ENCODE assay signal across 9 cellular contexts in genomic region chr16:67236551-67237395, GRCh38. TPM values are rescaled to one million over a fixed set of nuclear protein-coding genes. Genes with fewer than 3 reads are reported as not detected.
DNase-seq lines count a peak whose midpoint lies in the region; ATAC-seq and TF ChIP-seq lines count a peak whose summit lies in the region.
"Had no signal": no experiment of that assay in that cellular context is flagged by ENCODE, and none has a peak within 500 bp of the region (broad histone marks: within the 10 kb centered on the region; RNA-seq: fewer than 3 reads in every experiment).

No MANE protein-coding gene starts in this region.

- in situ Hi-C loops in SK-MEL-5 (cut with HindIII; ENCODE audit: low pct_unique_long_range_greater_than_20kb, low sequenced_read_pairs), result no loop called here

- TF ChIP-seq CTCF in heart right ventricle (IDR thresholded peaks at IDR 0.05), result no peak
- TF ChIP-seq CTCF in hepatocyte (IDR thresholded peaks at IDR 0.05; ENCODE audit: poor library complexity), result no peak
- TF ChIP-seq CTCF in prostate gland (IDR thresholded peaks at IDR 0.05), result no peak

- H4K20me1 ChIP-seq in hepatocyte (ENCODE audit: insufficient read depth, poor library complexity, severe bottlenecking), result no peaks in the 10 kb centered on the region

- H3K27me3 ChIP-seq in heart right ventricle, result no peaks in the 10 kb centered on the region
- H3K27me3 ChIP-seq in hepatocyte, result no peaks in the 10 kb centered on the region
- no peaks in the 10 kb centered on the region for H3K27me3 ChIP-seq in prostate gland (replicated peaks; ENCODE audit: insufficient read depth)
- H3K27me3 ChIP-seq: thyroid gland had no signal

- no peak for TF ChIP-seq POLR2A in prostate gland (IDR thresholded peaks at IDR 0.05)

- no peak overlapping the region for H3K4me2 ChIP-seq in hepatocyte

- H3K9me2 ChIP-seq in hepatocyte (replicated peaks; ENCODE audit: insufficient read depth), result no peaks in the 10 kb centered on the region

- peak in 5 of 8 donors; percentile 6 to 21 (median 15) for ATAC-seq in heart right ventricle
- no peak for ATAC-seq in Right ventricle myocardium superior (ENCODE audit: poor library complexity)
- ATAC-seq in GM19324 (IDR thresholded peaks at IDR 0.05; ENCODE audit: low FRiP score, unreplicated experiment), result no peak

- H3K27ac ChIP-seq in heart right ventricle (no peak overlapping the region), hepatocyte (no peak overlapping the region), prostate gland (no peak overlapping the region)
- H3K27ac ChIP-seq: thyroid gland had no signal

- H3K36me3 ChIP-seq in heart right ventricle (peaks cover 0 to 90% (median 57%) of the 10 kb centered on the region in 9 donors), hepatocyte (replicated peaks; ENCODE audit: insufficient read depth, low read depth) (no peaks in the 10 kb centered on the region), prostate gland (no peaks in the 10 kb centered on the region)

- H3K4me1 ChIP-seq in heart right ventricle (peaks cover 15 to 25% (median 19%) of the 10 kb centered on the region in 9 donors), hepatocyte (ENCODE audit: insufficient read depth) (peaks cover 12% of the 10 kb centered on the region), prostate gland (replicated peaks) (peaks cover 14% of the 10 kb centered on the region)

- H3K9me3 ChIP-seq in heart right ventricle (no peaks in the 10 kb centered on the region), hepatocyte (ENCODE audit: low read depth) (no peaks in the 10 kb centered on the region), prostate gland (no peaks in the 10 kb centered on the region)
- H3K9me3 ChIP-seq: thyroid gland had no signal

- intact Hi-C loops in heart right ventricle (cut with DNase I), result no loop called here
- intact Hi-C loops in Right ventricle myocardium superior (cut with DNase I), result no loop called here
- intact Hi-C loops in prostate gland (cut with DNase I), result no loop called here

- 82 to 83% methylated on average over 43 to 50 of the region's 50 CpGs for WGBS in heart right ventricle, 2 donors
- 96% methylated on average over 43 of the region's 50 CpGs for WGBS in hepatocyte (ENCODE audit: low lambda C conversion rate, missing lambda C conversion rate)
- 71% methylated on average over 48 of the region's 50 CpGs for WGBS in prostate gland

- no peaks in the 10 kb centered on the region for H3K79me2 ChIP-seq in hepatocyte

- DNase-seq in heart right ventricle (peak in 1 of 2 donors; percentile 46), Right ventricle myocardium superior (no peak), SK-MEL-5 (ENCODE audit: low read depth, low spot score) (peak; percentile 73), activated gamma-delta T cell (lab: John Stamatoyannopoulos, UW) (peak; percentile 46), hepatocyte (ENCODE audit: low spot score) (peak; percentile 46), prostate gland (ENCODE audit: low spot score) (no peak)
- peak; percentile 56 for DNase-seq in stimulated activated CD8-positive, alpha-beta memory T cell treated with anti-CD3 and anti-CD28 coated beads, Interleukin-12 subunit alpha, Interleukin-12 subunit beta, amount 100 ng/mL, for 24 hours (ENCODE audit: extremely low read depth)

- no peak overlapping the region for H2AFZ ChIP-seq in hepatocyte

- H3K4me3 ChIP-seq in heart right ventricle (no peak overlapping the region), hepatocyte (no peak overlapping the region), prostate gland (no peak overlapping the region)
- H3K4me3 ChIP-seq: thyroid gland had no signal

RNA-seq across cellular contexts. Expression of gene TMEM208, which starts 9.8 kb away (rescaled TPM):
- total RNA-seq in heart right ventricle, result 10 to 100 TPM in 6 of 10 donors, 1 to 10 TPM in 4; 7.6 to 22.1 (median 11.7) TPM
- polyA plus RNA-seq in heart right ventricle, result 10 to 100 TPM; 74.7 to 92.0 TPM
- 11.0 TPM for total RNA-seq in Right ventricle myocardium superior
- total RNA-seq in SK-MEL-5 (2014; rRNA removed; shearing (Covaris generic)), result 60.7 and 75.5 TPM in 2 replicates
- polyA plus RNA-seq in SK-MEL-5 (2015; cell fraction: cytosol; rRNA removed), result 89.7 and 128 TPM in 2 replicates
- 33.9 and 37.1 TPM in 2 replicates for polyA plus RNA-seq in SK-MEL-5 (2015; cell fraction: nucleus; rRNA removed)
- total RNA-seq in hepatocyte, result 47.5 and 53.2 TPM in 2 replicates
- 160 and 181 TPM in 2 replicates for polyA plus RNA-seq in hepatocyte
- 10 to 100 TPM; 39.1 to 57.1 TPM for total RNA-seq in prostate gland

RNA-seq across cellular contexts. Expression of gene FHOD1, which starts 10.5 kb away (rescaled TPM):
- 10 to 100 TPM; 11.6 to 26.2 (median 19.1) TPM for total RNA-seq in heart right ventricle
- 10 to 100 TPM; 16.6 to 71.1 TPM for polyA plus RNA-seq in heart right ventricle
- total RNA-seq in Right ventricle myocardium superior, result 13.5 TPM
- total RNA-seq in SK-MEL-5 (2014; rRNA removed; shearing (Covaris generic)), result 10.5 and 11.3 TPM in 2 replicates
- polyA plus RNA-seq in SK-MEL-5 (2015; cell fraction: cytosol; rRNA removed), result 16.8 and 17.4 TPM in 2 replicates
- 111 and 113 TPM in 2 replicates for polyA plus RNA-seq in SK-MEL-5 (2015; cell fraction: nucleus; rRNA removed)
- 4.1 and 10.0 TPM in 2 replicates for total RNA-seq in hepatocyte
- polyA plus RNA-seq in hepatocyte, result 17.2 and 20.9 TPM in 2 replicates
- 10 to 100 TPM; 11.2 to 46.1 TPM for total RNA-seq in prostate gland

RNA-seq across cellular contexts. Expression of gene SLC9A5, which starts 12.0 kb away (rescaled TPM):
- total RNA-seq in heart right ventricle, result 1 to 10 TPM in 6 of 10 donors, under 1 TPM in 4; 0.71 to 2.4 (median 1.0) TPM
- polyA plus RNA-seq in heart right ventricle, result 1 to 10 TPM in 1 of 2 donors, under 1 TPM in 1; 0.26 to 1.5 TPM
- 0.83 TPM for total RNA-seq in Right ventricle myocardium superior
- 0.21 and 0.37 TPM in 2 replicates for total RNA-seq in SK-MEL-5 (2014; rRNA removed; shearing (Covaris generic))
- polyA plus RNA-seq in SK-MEL-5 (2015; cell fraction: cytosol; rRNA removed), result 0.24 and 0.57 TPM in 2 replicates
- polyA plus RNA-seq in SK-MEL-5 (2015; cell fraction: nucleus; rRNA removed), result 7.3 and 9.0 TPM in 2 replicates
- total RNA-seq in hepatocyte, result 0.36 and 1.4 TPM in 2 replicates
- polyA plus RNA-seq in hepatocyte, result 1.5 and 2.7 TPM in 2 replicates
- 1 to 10 TPM in 1 of 2 donors, under 1 TPM in 1; 0.27 to 2.6 TPM for total RNA-seq in prostate gland

RNA-seq across cellular contexts. Expression of gene ELMO3, which starts 37.8 kb away (rescaled TPM):
- 1 to 10 TPM in 1 of 10 donors, under 1 TPM in 9; 0.19 to 1.1 (median 0.42) TPM for total RNA-seq in heart right ventricle
- polyA plus RNA-seq in heart right ventricle, result 1 to 10 TPM; 1.3 to 1.9 TPM
- 0.54 TPM for total RNA-seq in Right ventricle myocardium superior
- total RNA-seq in SK-MEL-5 (2014; rRNA removed; shearing (Covaris generic)), result 0.61 and 0.90 TPM in 2 replicates
- polyA plus RNA-seq in SK-MEL-5 (2015; cell fraction: cytosol; rRNA removed), result 0.04 and 0.39 TPM in 2 replicates
- 25.2 and 29.4 TPM in 2 replicates for polyA plus RNA-seq in SK-MEL-5 (2015; cell fraction: nucleus; rRNA removed)
- 18.5 and 18.7 TPM in 2 replicates for total RNA-seq in hepatocyte
- 14.5 and 18.3 TPM in 2 replicates for polyA plus RNA-seq in hepatocyte
- 10 to 100 TPM; 24.8 to 36.7 TPM for total RNA-seq in prostate gland

RNA-seq across cellular contexts. Expression of gene PLEKHG4, which starts 42.6 kb away (rescaled TPM):
- total RNA-seq in heart right ventricle (1 to 10 TPM in 4 of 10 donors, under 1 TPM in 6; 0.25 to 2.5 (median 0.61) TPM), Right ventricle myocardium superior (0.89 TPM), hepatocyte (3.4 and 3.6 TPM in 2 replicates), prostate gland (10 to 100 TPM in 1 of 2 donors, 1 to 10 TPM in 1; 7.7 to 57.8 TPM)
- polyA plus RNA-seq in heart right ventricle (1 to 10 TPM; 1.3 to 2.9 TPM), hepatocyte (3.0 and 5.5 TPM in 2 replicates)
- 10.5 and 12.9 TPM in 2 replicates for total RNA-seq in SK-MEL-5 (2014; rRNA removed; shearing (Covaris generic))
- polyA plus RNA-seq in SK-MEL-5 (2015; cell fraction: cytosol; rRNA removed), result 14.5 and 17.1 TPM in 2 replicates
- 129 and 130 TPM in 2 replicates for polyA plus RNA-seq in SK-MEL-5 (2015; cell fraction: nucleus; rRNA removed)

Comparison
In these comparisons a context has a peak if more than half of its experiments do, and no peak if none do; other contexts are left out.
1. ATAC-seq: peak in heart right ventricle (5 of 8); none in Right ventricle myocardium superior (single experiment) and GM19324 (single experiment).
2. DNase-seq: peak in SK-MEL-5 (single experiment), activated gamma-delta T cell (single experiment), hepatocyte (single experiment) and stimulated activated CD8-positive, alpha-beta memory T cell treated with anti-CD3 and anti-CD28 coated beads, Interleukin-12 subunit alpha, Interleukin-12 subunit beta, amount 100 ng/mL, for 24 hours (single experiment); none in Right ventricle myocardium superior (single experiment) and prostate gland (single experiment).